In the genomic region with DNA sequence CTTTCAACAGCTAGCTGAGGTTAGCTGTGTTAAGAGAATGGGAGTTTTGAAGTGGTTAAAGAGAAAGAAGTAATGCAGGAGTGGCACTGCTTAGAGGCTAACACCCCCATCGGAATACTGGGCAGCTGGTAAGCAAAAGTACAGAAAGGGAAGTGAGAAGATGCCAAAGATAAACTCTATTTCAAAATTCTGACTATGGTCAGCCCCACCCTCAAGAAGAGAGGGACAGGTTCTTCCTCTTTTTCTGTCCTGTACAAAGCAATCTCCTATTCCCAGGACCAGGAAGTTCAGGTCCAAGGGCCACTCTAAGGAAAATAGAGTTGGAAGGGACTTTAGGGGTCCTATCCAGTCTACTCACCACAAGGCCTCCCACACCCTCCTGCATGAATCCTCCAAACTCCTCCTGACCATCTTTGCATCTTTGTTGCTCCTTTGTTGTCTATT, we compare ENCODE assay signal across 8 cellular contexts. TPM values are rescaled to one million over a fixed set of nuclear protein-coding genes. Genes with fewer than 3 reads are reported as not detected.
DNase-seq lines count a peak whose midpoint lies in the region; ATAC-seq and TF ChIP-seq lines count a peak whose summit lies in the region.

No MANE protein-coding gene starts in this region.

- no peaks in the 10 kb centered on the region for H3K27me3 ChIP-seq in spleen (replicated peaks in 1 of 7)

- H3K27ac Mint-ChIP-seq in activated CD4-positive, alpha-beta T cell treated with anti-CD3 and anti-CD28 coated beads, Interleukin-2, amount 10 ng/mL, durations not matched to agents 24 days and 14 days = peak overlapping the region; percentile 92
- H3K27ac Mint-ChIP-seq in T-cell = peak overlapping the region; percentile 29 to 62

- peak overlapping the region; percentile 40 for H3K4me3 Mint-ChIP-seq in activated CD4-positive, alpha-beta T cell treated with anti-CD3 and anti-CD28 coated beads, Interleukin-2, amount 10 ng/mL, durations not matched to agents 24 days and 14 days
- peak overlapping the region in 1 of 3 donors; percentile 1 for H3K4me3 Mint-ChIP-seq in T-cell

- H3K9me3 Mint-ChIP-seq in activated CD4-positive, alpha-beta T cell treated with anti-CD3 and anti-CD28 coated beads, Interleukin-2, amount 10 ng/mL, durations not matched to agents 24 days and 14 days = no peaks in the 10 kb centered on the region
- no peaks in the 10 kb centered on the region for H3K9me3 Mint-ChIP-seq in T-cell

- intact Hi-C loops in activated CD4-positive, alpha-beta T cell treated with anti-CD3 and anti-CD28 coated beads, Interleukin-2, amount 10 ng/mL, durations not matched to agents 24 days and 14 days (cut with micrococcal nuclease) = loop anchor here (1.0 to 5.0 kb wide), 3 partner anchors 45 to 498 kb away; partner anchors contain the start of genes PLGRKT and RCL1
- intact Hi-C loops in spleen (cut with DNase I; ENCODE audit: low total_unique reads) = loop anchor here (10.0 kb wide), 1 partner anchor 46 kb away; the partner anchor contains the start of gene JAK2

- CTCF ChIA-PET in T-cell (lab: Charles Lee) = no interaction called here

- H3K9me3 ChIP-seq in spleen = no peaks in the 10 kb centered on the region

- peaks cover 2% of the 10 kb centered on the region for H3K36me3 Mint-ChIP-seq in activated CD4-positive, alpha-beta T cell treated with anti-CD3 and anti-CD28 coated beads, Interleukin-2, amount 10 ng/mL, durations not matched to agents 24 days and 14 days (ENCODE audit: low read depth)
- no peaks in the 10 kb centered on the region for H3K36me3 Mint-ChIP-seq in T-cell

- peak overlapping the region in 7 of 8 donors; percentile 30 to 87 (median 76) for H3K27ac ChIP-seq in spleen

- no peak for TF ChIP-seq POLR2A in spleen (IDR thresholded peaks at IDR 0.05)

- POLR2A ChIA-PET in T-cell (lab: Charles Lee) = interaction anchor here (0.5 to 1.1 kb wide), 2 partner anchors 71 to 510 kb away, joined by 3 to 5 read pairs; no protein-coding TSS in a partner anchor

- H3K4me3 ChIP-seq in spleen = no peak overlapping the region

- peaks cover 67% of the 10 kb centered on the region for H3K4me1 Mint-ChIP-seq in activated CD4-positive, alpha-beta T cell treated with anti-CD3 and anti-CD28 coated beads, Interleukin-2, amount 10 ng/mL, durations not matched to agents 24 days and 14 days
- peaks cover 43 to 56% (median 46%) of the 10 kb centered on the region in 3 donors for H3K4me1 Mint-ChIP-seq in T-cell

- ATAC-seq in HG02973 (IDR thresholded peaks at IDR 0.05; ENCODE audit: unreplicated experiment) = peak; percentile 70
- peak; percentile 27 to 71 (median 56) for ATAC-seq in T-cell (replicated peaks in 1 of 4)

- H3K4me1 ChIP-seq in spleen = peaks cover 18 to 78% (median 48%) of the 10 kb centered on the region in 6 donors

- TF ChIP-seq CTCF in spleen (IDR thresholded peaks at IDR 0.05 in 8 of 11, conservative IDR thresholded peaks at IDR 0.05 in 3 of 11) = peak in 1 of 11 experiments; percentile 9

- WGBS in spleen, 5 donors = 6 to 12% (median 8%) methylated on average over 1 of the region's 1 CpG

- H3K27me3 Mint-ChIP-seq in activated CD4-positive, alpha-beta T cell treated with anti-CD3 and anti-CD28 coated beads, Interleukin-2, amount 10 ng/mL, durations not matched to agents 24 days and 14 days = no peaks in the 10 kb centered on the region
- no peaks in the 10 kb centered on the region for H3K27me3 Mint-ChIP-seq in T-cell

- H3K36me3 ChIP-seq in spleen = no peaks in the 10 kb centered on the region

- DNase-seq in activated CD4-positive, alpha-beta T cell treated with anti-CD3 and anti-CD28 coated beads, Interleukin-2, amount 10 ng/mL, durations not matched to agents 24 days and 14 days = peak; percentile 83
- DNase-seq in activated CD4-positive, alpha-beta T cell treated with anti-CD3 and anti-CD28 coated beads for 1 hour = no peak
- DNase-seq in T-cell = peak in 3 of 34 experiments; percentile 1 to 10 (median 2)
- no peak for DNase-seq in spleen
- DNase-seq in stimulated activated CD4-positive, alpha-beta T cell treated with anti-CD3 and anti-CD28 coated beads, Interleukin-12 subunit alpha, Interleukin-12 subunit beta, amount 100 ng/mL, for 4 hours = no peak
- DNase-seq in ureter (ENCODE audit: low spot score) = no peak
- no peak for DNase-seq in AG08395 (ENCODE audit: low spot score)

RNA-seq across cellular contexts. Expression of gene JAK2, which starts 45.9 kb away (rescaled TPM):
- 29.3 and 29.9 TPM in 2 replicates for total RNA-seq in activated CD4-positive, alpha-beta T cell treated with anti-CD3 and anti-CD28 coated beads, Interleukin-2, amount 10 ng/mL, durations not matched to agents 24 days and 14 days
- total RNA-seq in T-cell = 10 to 100 TPM; 12.6 to 16.2 (median 15.0) TPM
- 10 to 100 TPM; 40.9 to 61.2 (median 54.6) TPM for total RNA-seq in spleen
- polyA plus RNA-seq in spleen = 10 to 100 TPM in 1 of 3 donors, 1 to 10 TPM in 2; 7.1 to 10.1 (median 7.3) TPM
- 19.9 TPM for total RNA-seq in ureter
